ENCODE assay signal across 1 cellular context in the genomic region with DNA sequence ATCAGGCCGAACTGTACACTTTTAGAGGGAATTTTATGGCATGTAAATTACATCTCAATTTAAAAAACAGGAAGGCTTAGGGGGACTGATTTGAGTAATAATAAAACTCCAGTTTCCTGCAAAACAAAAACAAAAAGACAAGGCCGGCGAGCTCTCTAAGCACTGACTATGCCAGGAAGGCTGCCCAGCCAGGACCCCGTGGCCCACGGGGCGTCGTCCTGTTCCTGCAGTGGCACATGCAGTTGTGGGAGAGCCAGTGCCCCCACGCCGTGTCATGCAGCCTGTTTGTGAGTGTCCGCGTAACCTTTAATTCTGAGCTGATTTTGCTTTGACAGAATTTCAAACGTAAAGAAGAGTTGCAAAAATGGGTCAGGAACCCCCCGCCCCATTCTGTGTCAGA.
TF ChIP-seq lines count a peak whose summit lies in the region.

No MANE protein-coding gene starts in this region.

TF ChIP-seq in GM23338, 12 proteins besides CTCF, POLR2A, EP300 and RAD21 (continued from another document):
- TF ChIP-seq, protein P1, sequence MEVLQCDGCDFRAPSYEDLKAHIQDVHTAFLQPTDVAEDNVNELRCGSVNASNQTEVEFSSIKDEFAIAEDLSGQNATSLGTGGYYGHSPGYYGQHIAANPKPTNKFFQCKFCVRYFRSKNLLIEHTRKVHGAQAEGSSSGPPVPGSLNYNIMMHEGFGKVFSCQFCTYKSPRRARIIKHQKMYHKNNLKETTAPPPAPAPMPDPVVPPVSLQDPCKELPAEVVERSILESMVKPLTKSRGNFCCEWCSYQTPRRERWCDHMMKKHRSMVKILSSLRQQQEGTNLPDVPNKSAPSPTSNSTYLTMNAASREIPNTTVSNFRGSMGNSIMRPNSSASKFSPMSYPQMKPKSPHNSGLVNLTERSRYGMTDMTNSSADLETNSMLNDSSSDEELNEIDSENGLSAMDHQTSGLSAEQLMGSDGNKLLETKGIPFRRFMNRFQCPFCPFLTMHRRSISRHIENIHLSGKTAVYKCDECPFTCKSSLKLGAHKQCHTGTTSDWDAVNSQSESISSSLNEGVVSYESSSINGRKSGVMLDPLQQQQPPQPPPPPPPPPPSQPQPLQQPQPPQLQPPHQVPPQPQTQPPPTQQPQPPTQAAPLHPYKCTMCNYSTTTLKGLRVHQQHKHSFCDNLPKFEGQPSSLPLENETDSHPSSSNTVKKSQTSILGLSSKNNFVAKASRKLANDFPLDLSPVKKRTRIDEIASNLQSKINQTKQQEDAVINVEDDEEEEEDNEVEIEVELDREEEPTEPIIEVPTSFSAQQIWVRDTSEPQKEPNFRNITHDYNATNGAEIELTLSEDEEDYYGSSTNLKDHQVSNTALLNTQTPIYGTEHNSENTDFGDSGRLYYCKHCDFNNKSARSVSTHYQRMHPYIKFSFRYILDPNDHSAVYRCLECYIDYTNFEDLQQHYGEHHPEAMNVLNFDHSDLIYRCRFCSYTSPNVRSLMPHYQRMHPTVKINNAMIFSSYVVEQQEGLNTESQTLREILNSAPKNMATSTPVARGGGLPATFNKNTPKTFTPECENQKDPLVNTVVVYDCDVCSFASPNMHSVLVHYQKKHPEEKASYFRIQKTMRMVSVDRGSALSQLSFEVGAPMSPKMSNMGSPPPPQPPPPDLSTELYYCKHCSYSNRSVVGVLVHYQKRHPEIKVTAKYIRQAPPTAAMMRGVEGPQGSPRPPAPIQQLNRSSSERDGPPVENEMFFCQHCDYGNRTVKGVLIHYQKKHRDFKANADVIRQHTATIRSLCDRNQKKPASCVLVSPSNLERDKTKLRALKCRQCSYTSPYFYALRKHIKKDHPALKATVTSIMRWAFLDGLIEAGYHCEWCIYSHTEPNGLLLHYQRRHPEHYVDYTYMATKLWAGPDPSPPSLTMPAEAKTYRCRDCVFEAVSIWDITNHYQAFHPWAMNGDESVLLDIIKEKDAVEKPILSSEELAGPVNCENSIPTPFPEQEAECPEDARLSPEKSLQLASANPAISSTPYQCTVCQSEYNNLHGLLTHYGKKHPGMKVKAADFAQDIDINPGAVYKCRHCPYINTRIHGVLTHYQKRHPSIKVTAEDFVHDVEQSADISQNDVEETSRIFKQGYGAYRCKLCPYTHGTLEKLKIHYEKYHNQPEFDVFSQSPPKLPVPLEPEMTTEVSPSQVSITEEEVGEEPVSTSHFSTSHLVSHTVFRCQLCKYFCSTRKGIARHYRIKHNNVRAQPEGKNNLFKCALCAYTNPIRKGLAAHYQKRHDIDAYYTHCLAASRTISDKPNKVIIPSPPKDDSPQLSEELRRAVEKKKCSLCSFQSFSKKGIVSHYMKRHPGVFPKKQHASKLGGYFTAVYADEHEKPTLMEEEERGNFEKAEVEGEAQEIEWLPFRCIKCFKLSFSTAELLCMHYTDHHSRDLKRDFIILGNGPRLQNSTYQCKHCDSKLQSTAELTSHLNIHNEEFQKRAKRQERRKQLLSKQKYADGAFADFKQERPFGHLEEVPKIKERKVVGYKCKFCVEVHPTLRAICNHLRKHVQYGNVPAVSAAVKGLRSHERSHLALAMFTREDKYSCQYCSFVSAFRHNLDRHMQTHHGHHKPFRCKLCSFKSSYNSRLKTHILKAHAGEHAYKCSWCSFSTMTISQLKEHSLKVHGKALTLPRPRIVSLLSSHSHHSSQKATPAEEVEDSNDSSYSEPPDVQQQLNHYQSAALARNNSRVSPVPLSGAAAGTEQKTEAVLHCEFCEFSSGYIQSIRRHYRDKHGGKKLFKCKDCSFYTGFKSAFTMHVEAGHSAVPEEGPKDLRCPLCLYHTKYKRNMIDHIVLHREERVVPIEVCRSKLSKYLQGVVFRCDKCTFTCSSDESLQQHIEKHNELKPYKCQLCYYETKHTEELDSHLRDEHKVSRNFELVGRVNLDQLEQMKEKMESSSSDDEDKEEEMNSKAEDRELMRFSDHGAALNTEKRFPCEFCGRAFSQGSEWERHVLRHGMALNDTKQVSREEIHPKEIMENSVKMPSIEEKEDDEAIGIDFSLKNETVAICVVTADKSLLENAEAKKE (CRISPR knock-in tag; IDR thresholded peaks at IDR 0.05): no peak
- TF ChIP-seq JUNB (IDR thresholded peaks at IDR 0.05; ENCODE audit: unreplicated experiment) (no peak), STAT1 (IDR thresholded peaks at IDR 0.05; ENCODE audit: unreplicated experiment) (no peak), ZNF331 (CRISPR knock-in tag; IDR thresholded peaks at IDR 0.05; ENCODE audit: low read depth) (no peak), POLR2AphosphoS5 (IDR thresholded peaks at IDR 0.05; ENCODE audit: low read depth) (no peak), CREB1 (CRISPR knock-in tag; IDR thresholded peaks at IDR 0.05; ENCODE audit: low read depth) (no peak), EZH2 (IDR thresholded peaks at IDR 0.05; ENCODE audit: low read depth, unreplicated experiment) (no peak), NANOG (IDR thresholded peaks at IDR 0.05; ENCODE audit: borderline replicate concordance) (no peak), ZNF114 (CRISPR knock-in tag; IDR thresholded peaks at IDR 0.05) (no peak)
- TF ChIP-seq, protein P2, sequence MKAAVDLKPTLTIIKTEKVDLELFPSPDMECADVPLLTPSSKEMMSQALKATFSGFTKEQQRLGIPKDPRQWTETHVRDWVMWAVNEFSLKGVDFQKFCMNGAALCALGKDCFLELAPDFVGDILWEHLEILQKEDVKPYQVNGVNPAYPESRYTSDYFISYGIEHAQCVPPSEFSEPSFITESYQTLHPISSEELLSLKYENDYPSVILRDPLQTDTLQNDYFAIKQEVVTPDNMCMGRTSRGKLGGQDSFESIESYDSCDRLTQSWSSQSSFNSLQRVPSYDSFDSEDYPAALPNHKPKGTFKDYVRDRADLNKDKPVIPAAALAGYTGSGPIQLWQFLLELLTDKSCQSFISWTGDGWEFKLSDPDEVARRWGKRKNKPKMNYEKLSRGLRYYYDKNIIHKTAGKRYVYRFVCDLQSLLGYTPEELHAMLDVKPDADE (IDR thresholded peaks at IDR 0.05): no peak
TF ChIP-seq in GM23338: peak in this region for 0.
